Comparison of ENCODE assay signal across 7 cellular contexts in genomic region chr19:200203-200602, GRCh38.
DNase-seq lines count a peak whose midpoint lies in the region; ATAC-seq, FAIRE-seq and TF ChIP-seq lines count a peak whose summit lies in the region.
"Not testable (repeated sequence)": the region's sequence is repeated elsewhere in the genome, so short reads cannot be mapped to it uniquely, and the experiment has no call there.

No MANE protein-coding gene starts in this region.

- H3K27ac Mint-ChIP-seq in activated CD4-positive, alpha-beta T cell treated with anti-CD3 and anti-CD28 coated beads, Interleukin-2, amount 10 ng/mL, durations not matched to agents 24 days and 14 days; osteocyte (ENCODE audit: unreplicated experiment): not testable (repeated sequence)

- peak overlapping the region; percentile 68; the same call in 2 of the 3 replicates for H3K27ac ChIP-seq in K562 (ENCODE audit: extremely low read depth, low read depth, low read length)
- not testable (repeated sequence) for H3K27ac ChIP-seq in right atrium auricular region, right lobe of liver, upper lobe of right lung

- not testable (repeated sequence) for H3K4me1 Mint-ChIP-seq in activated CD4-positive, alpha-beta T cell treated with anti-CD3 and anti-CD28 coated beads, Interleukin-2, amount 10 ng/mL, durations not matched to agents 24 days and 14 days; osteocyte (ENCODE audit: unreplicated experiment)

- intact Hi-C loops in activated CD4-positive, alpha-beta T cell treated with anti-CD3 and anti-CD28 coated beads, Interleukin-2, amount 10 ng/mL, durations not matched to agents 24 days and 14 days (cut with micrococcal nuclease); K562 (cut with micrococcal nuclease); right lobe of liver (cut with DNase I); upper lobe of right lung (cut with DNase I): not testable (repeated sequence)

- peak overlapping the region; percentile 71; the same call in 1 of the 2 replicates for H2AFZ ChIP-seq in K562 (ENCODE audit: low read depth, low read length)

- not testable (repeated sequence) for TF ChIP-seq EP300 in K562 (IDR thresholded peaks at IDR 0.05; ENCODE audit: low read length)

- H3K27me3 Mint-ChIP-seq in activated CD4-positive, alpha-beta T cell treated with anti-CD3 and anti-CD28 coated beads, Interleukin-2, amount 10 ng/mL, durations not matched to agents 24 days and 14 days; osteocyte (ENCODE audit: unreplicated experiment): not testable (repeated sequence)

- peak overlapping the region in 1 of 2 experiments; percentile 35; a peak in 1 of 4 replicates for H3K9ac ChIP-seq in K562 (ENCODE audit: insufficient read depth in 1 of 2, low read depth in 2 of 2, low read length in 2 of 2)

- TF ChIP-seq RAD21 in K562 (CRISPR knock-in tag; conservative IDR thresholded peaks at IDR 0.05 in 1 of 2, IDR thresholded peaks at IDR 0.05 in 1 of 2) = not testable (repeated sequence)

- TF ChIP-seq POLR2A in K562 (conservative IDR thresholded peaks at IDR 0.05); right lobe of liver (IDR thresholded peaks at IDR 0.05): not testable (repeated sequence)

- DNase-seq in activated CD4-positive, alpha-beta T cell treated with anti-CD3 and anti-CD28 coated beads, Interleukin-2, amount 10 ng/mL, durations not matched to agents 24 days and 14 days = peak; percentile 44
- not testable (repeated sequence) for DNase-seq in K562 (ENCODE audit: extremely low read depth in 1 of 4, low spot score in 3 of 4)
- peak; percentile 1 for DNase-seq in right atrium auricular region (ENCODE audit: low spot score)
- DNase-seq in right lobe of liver = peak in 2 of 3 donors; percentile 1 to 24
- DNase-seq in osteocyte (ENCODE audit: extremely low spot score, unreplicated experiment) = peak; percentile 62
- DNase-seq in stimulated activated CD4-positive, alpha-beta T cell treated with anti-CD3 and anti-CD28 coated beads, Interleukin-15, amount 100 ng/mL, for 24 hours = peak; percentile 0
- peak; percentile 23 for DNase-seq in upper lobe of right lung

- in situ Hi-C loops in K562 (cut with MboI) = not testable (repeated sequence)

- H3K4me2 ChIP-seq in K562 (ENCODE audit: insufficient read depth, low read length) = not testable (repeated sequence)

- BruUV-seq in K562 (replicated peaks; lab: Mats Ljungman, UMichigan) = not testable (repeated sequence)

- WGBS in K562 (ENCODE audit: insufficient coverage, low coverage, missing lambda C conversion rate) = 39% methylated on average over 7 of the region's 20 CpGs
- WGBS in right lobe of liver (ENCODE audit: insufficient coverage, low coverage, low lambda C conversion rate, missing lambda C conversion rate) = no CpG with 5 or more reads among the region's 20 CpGs

- H3K9me3 ChIP-seq in K562 (replicated peaks; ENCODE audit: control insufficient read depth, insufficient read depth, low read depth, low read length); right atrium auricular region; right lobe of liver; upper lobe of right lung: not testable (repeated sequence)

- H3K36me3 ChIP-seq in K562 (ENCODE audit: control insufficient read depth, insufficient read depth, low read length); right atrium auricular region; right lobe of liver; upper lobe of right lung: not testable (repeated sequence)

- not testable (repeated sequence) for H3K79me2 ChIP-seq in K562 (ENCODE audit: control insufficient read depth, insufficient read depth, low read length)

- H3K9me3 Mint-ChIP-seq in activated CD4-positive, alpha-beta T cell treated with anti-CD3 and anti-CD28 coated beads, Interleukin-2, amount 10 ng/mL, durations not matched to agents 24 days and 14 days; osteocyte (ENCODE audit: unreplicated experiment): not testable (repeated sequence)

- not testable (repeated sequence) for ATAC-seq in K562, right lobe of liver, upper lobe of right lung

- H3K9me1 ChIP-seq in K562 (ENCODE audit: control insufficient read depth, insufficient read depth, low read length) = not testable (repeated sequence)

- not testable (repeated sequence) for H3K36me3 Mint-ChIP-seq in activated CD4-positive, alpha-beta T cell treated with anti-CD3 and anti-CD28 coated beads, Interleukin-2, amount 10 ng/mL, durations not matched to agents 24 days and 14 days (ENCODE audit: low read depth); osteocyte (ENCODE audit: unreplicated experiment)

- not testable (repeated sequence) for H3K27me3 ChIP-seq in K562 (ENCODE audit: control insufficient read depth in 2 of 2, insufficient read depth in 2 of 2, low read length in 2 of 2); right atrium auricular region; right lobe of liver; upper lobe of right lung

- POLR2A ChIA-PET in K562 (lab: Yijun Ruan, JAX) = not testable (repeated sequence)

- H3K4me3 Mint-ChIP-seq in activated CD4-positive, alpha-beta T cell treated with anti-CD3 and anti-CD28 coated beads, Interleukin-2, amount 10 ng/mL, durations not matched to agents 24 days and 14 days; osteocyte (ENCODE audit: unreplicated experiment): not testable (repeated sequence)

- not testable (repeated sequence) for H4K20me1 ChIP-seq in K562 (replicated peaks; ENCODE audit: control insufficient read depth, insufficient read depth, low read length)

- not testable (repeated sequence) for H3K4me3 ChIP-seq in K562, right atrium auricular region, right lobe of liver, upper lobe of right lung

- not testable (repeated sequence) for H3K4me1 ChIP-seq in K562 (replicated peaks in 1 of 2; ENCODE audit: control insufficient read depth in 2 of 2, insufficient read depth in 2 of 2, low read length in 2 of 2); right atrium auricular region; right lobe of liver; upper lobe of right lung

- not testable (repeated sequence) for TF ChIP-seq CTCF in K562 (IDR thresholded peaks at IDR 0.05 in 2 of 3, conservative IDR thresholded peaks at IDR 0.05 in 1 of 3; ENCODE audit: insufficient read depth in 2 of 3, low read depth in 1 of 3, low read length in 3 of 3); right atrium auricular region (IDR thresholded peaks at IDR 0.05); right lobe of liver (IDR thresholded peaks at IDR 0.05); osteocyte (IDR thresholded peaks at IDR 0.05); upper lobe of right lung (IDR thresholded peaks at IDR 0.05)

- CTCF ChIA-PET in K562 (lab: Yijun Ruan, JAX; ENCODE audit: low intra/inter-chr PET ratio) = not testable (repeated sequence)

- FAIRE-seq in K562 (lab: Jason Lieb, UNC) = not testable (repeated sequence)

TF ChIP-seq in K562, 482 proteins besides CTCF, POLR2A, EP300 and RAD21 (continues in another document):
- peak in 1 of 2 experiments; percentile 64; a peak in 2 of 4 replicates for TF ChIP-seq MAZ (CRISPR knock-in tag; conservative IDR thresholded peaks at IDR 0.05 in 1 of 2, IDR thresholded peaks at IDR 0.05 in 1 of 2)
